In the genomic region with DNA sequence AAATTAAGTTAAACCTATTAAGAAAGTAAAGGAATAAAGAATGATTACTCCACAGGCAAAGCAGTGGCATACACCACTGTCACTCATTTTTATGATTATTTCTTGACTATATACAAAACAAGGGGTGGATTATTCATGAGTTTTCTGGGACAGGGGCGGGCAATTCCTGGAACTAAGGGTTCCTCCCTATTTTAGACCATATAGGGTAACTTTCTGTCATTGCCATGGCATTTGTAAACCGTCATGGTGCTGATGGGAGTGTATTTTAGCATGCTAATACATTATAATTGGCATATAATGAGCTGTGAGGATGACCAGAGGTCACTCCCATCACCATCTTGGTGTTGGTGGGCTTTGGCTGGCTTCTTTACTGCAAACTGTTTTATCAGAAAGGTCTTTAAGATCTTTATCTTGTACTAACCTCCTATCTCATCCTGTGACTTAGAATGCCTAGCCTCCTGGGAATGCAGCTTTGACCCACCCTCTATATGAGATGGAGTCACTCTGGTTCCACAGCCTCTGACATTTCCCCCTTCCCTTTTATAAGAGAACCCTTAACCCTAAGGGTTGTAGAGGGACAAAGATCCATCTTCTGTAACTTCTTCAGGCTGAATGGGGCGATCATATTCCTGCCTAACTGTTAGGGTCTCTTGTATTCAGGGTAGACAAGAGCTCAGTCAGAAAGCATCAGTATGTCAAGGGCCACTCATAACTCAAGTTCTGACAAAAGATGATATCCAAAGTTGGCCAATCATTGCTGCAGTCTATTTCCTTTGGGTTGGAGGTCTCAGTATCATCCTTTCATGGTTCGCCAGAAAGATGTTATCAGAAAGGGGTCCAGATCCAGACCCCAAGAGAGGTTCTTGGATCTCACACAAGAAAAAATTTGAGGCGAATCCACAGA, we compare ENCODE assay signal across 1 cellular context.
TF ChIP-seq lines count a peak whose summit lies in the region.

No MANE protein-coding gene starts in this region.

TF ChIP-seq in K562, 482 proteins besides CTCF, POLR2A, EP300 and RAD21 (continued from another document and continues in another):
- TF ChIP-seq FOXM1 (IDR thresholded peaks at IDR 0.05; ENCODE audit: low read depth): no peak
- no peak for TF ChIP-seq FOXM1 (CRISPR knock-in tag; IDR thresholded peaks at IDR 0.05; ENCODE audit: low read depth)
- TF ChIP-seq, protein P1, sequence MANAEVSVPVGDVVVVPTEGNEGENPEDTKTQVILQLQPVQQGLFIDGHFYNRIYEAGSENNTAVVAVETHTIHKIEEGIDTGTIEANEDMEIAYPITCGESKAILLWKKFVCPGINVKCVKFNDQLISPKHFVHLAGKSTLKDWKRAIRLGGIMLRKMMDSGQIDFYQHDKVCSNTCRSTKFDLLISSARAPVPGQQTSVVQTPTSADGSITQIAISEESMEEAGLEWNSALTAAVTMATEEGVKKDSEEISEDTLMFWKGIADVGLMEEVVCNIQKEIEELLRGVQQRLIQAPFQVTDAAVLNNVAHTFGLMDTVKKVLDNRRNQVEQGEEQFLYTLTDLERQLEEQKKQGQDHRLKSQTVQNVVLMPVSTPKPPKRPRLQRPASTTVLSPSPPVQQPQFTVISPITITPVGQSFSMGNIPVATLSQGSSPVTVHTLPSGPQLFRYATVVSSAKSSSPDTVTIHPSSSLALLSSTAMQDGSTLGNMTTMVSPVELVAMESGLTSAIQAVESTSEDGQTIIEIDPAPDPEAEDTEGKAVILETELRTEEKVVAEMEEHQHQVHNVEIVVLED (CRISPR knock-in tag; IDR thresholded peaks at IDR 0.05): peak; percentile 78
- peak; percentile 96; the same call in 1 of the 2 replicates for TF ChIP-seq HOMEZ (CRISPR knock-in tag; IDR thresholded peaks at IDR 0.05)
- TF ChIP-seq ZNF76 (CRISPR knock-in tag; IDR thresholded peaks at IDR 0.05; ENCODE audit: borderline replicate concordance): peak; percentile 99
- TF ChIP-seq CREBBP (IDR thresholded peaks at IDR 0.05; ENCODE audit: low read depth, low read length): no peak
- TF ChIP-seq, protein P2, sequence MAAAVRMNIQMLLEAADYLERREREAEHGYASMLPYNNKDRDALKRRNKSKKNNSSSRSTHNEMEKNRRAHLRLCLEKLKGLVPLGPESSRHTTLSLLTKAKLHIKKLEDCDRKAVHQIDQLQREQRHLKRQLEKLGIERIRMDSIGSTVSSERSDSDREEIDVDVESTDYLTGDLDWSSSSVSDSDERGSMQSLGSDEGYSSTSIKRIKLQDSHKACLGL (CRISPR knock-in tag; IDR thresholded peaks at IDR 0.05; ENCODE audit: borderline replicate concordance, poor library complexity, severe bottlenecking): peak; percentile 63
- no peak for TF ChIP-seq SRSF7 (optimal IDR thresholded peaks at IDR 0.05; ENCODE audit: low read depth, low read length)
- peak; percentile 93 for TF ChIP-seq HDAC8 (tag; IDR thresholded peaks at IDR 0.05)
- no peak for TF ChIP-seq CEBPG (CRISPR knock-in tag; IDR thresholded peaks at IDR 0.05)
- TF ChIP-seq CEBPG (tag; conservative IDR thresholded peaks at IDR 0.05 in 1 of 2, IDR thresholded peaks at IDR 0.05 in 1 of 2): no peak
- TF ChIP-seq RHOXF2B (CRISPR knock-in tag; conservative IDR thresholded peaks at IDR 0.05): peak; percentile 95
- TF ChIP-seq TRIM24 (IDR thresholded peaks at IDR 0.05): no peak
- TF ChIP-seq, protein P3, sequence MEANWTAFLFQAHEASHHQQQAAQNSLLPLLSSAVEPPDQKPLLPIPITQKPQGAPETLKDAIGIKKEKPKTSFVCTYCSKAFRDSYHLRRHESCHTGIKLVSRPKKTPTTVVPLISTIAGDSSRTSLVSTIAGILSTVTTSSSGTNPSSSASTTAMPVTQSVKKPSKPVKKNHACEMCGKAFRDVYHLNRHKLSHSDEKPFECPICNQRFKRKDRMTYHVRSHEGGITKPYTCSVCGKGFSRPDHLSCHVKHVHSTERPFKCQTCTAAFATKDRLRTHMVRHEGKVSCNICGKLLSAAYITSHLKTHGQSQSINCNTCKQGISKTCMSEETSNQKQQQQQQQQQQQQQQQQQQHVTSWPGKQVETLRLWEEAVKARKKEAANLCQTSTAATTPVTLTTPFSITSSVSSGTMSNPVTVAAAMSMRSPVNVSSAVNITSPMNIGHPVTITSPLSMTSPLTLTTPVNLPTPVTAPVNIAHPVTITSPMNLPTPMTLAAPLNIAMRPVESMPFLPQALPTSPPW (CRISPR knock-in tag; IDR thresholded peaks at IDR 0.05): peak; percentile 57
- peak in 1 of 2 experiments; percentile 81; a peak in 2 of 4 replicates for TF ChIP-seq MAZ (CRISPR knock-in tag; conservative IDR thresholded peaks at IDR 0.05 in 1 of 2, IDR thresholded peaks at IDR 0.05 in 1 of 2)
- TF ChIP-seq, protein P4, sequence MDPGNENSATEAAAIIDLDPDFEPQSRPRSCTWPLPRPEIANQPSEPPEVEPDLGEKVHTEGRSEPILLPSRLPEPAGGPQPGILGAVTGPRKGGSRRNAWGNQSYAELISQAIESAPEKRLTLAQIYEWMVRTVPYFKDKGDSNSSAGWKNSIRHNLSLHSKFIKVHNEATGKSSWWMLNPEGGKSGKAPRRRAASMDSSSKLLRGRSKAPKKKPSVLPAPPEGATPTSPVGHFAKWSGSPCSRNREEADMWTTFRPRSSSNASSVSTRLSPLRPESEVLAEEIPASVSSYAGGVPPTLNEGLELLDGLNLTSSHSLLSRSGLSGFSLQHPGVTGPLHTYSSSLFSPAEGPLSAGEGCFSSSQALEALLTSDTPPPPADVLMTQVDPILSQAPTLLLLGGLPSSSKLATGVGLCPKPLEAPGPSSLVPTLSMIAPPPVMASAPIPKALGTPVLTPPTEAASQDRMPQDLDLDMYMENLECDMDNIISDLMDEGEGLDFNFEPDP (CRISPR knock-in tag; IDR thresholded peaks at IDR 0.05): peak; percentile 83; the same call in 1 of the 2 replicates
- TF ChIP-seq IFI16 (CRISPR knock-in tag; IDR thresholded peaks at IDR 0.05): peak; percentile 90
- peak; percentile 98 for TF ChIP-seq ZNF395 (CRISPR knock-in tag; IDR thresholded peaks at IDR 0.05)
- peak; percentile 80; the same call in 1 of the 2 replicates for TF ChIP-seq KLF10 (CRISPR knock-in tag; IDR thresholded peaks at IDR 0.05)
- no peak for TF ChIP-seq BCOR (IDR thresholded peaks at IDR 0.05)
- TF ChIP-seq POLR3A (IDR thresholded peaks at IDR 0.05; ENCODE audit: borderline replicate concordance, extremely low read depth, insufficient read depth, insufficient read length): no peak
- no peak for TF ChIP-seq BDP1 (IDR thresholded peaks at IDR 0.05; ENCODE audit: insufficient read depth, insufficient read length)
- peak; percentile 82; the same call in 1 of the 2 replicates for TF ChIP-seq REST (CRISPR knock-in tag; IDR thresholded peaks at IDR 0.05; ENCODE audit: low read depth)
- peak in 1 of 2 experiments; percentile 22; a peak in 1 of 4 replicates for TF ChIP-seq FOXA3 (CRISPR knock-in tag; conservative IDR thresholded peaks at IDR 0.05 in 1 of 2, IDR thresholded peaks at IDR 0.05 in 1 of 2)
- TF ChIP-seq CAMTA2 (CRISPR knock-in tag; conservative IDR thresholded peaks at IDR 0.05): peak; percentile 80; the same call in 1 of the 2 replicates
- TF ChIP-seq ZBTB1 (CRISPR knock-in tag; IDR thresholded peaks at IDR 0.05; ENCODE audit: borderline replicate concordance, low read depth): no peak
- TF ChIP-seq PML (IDR thresholded peaks at IDR 0.05; ENCODE audit: low read length): no peak
- no peak for TF ChIP-seq HNRNPLL (IDR thresholded peaks at IDR 0.05; ENCODE audit: low read depth, low read length, poor library complexity, severe bottlenecking)
- 0 out of 2 replicates have a peak, but pooled peaks have one; percentile 65 for TF ChIP-seq ZNF57 (CRISPR knock-in tag; IDR thresholded peaks at IDR 0.05)
- TF ChIP-seq TBL1XR1 (IDR thresholded peaks at IDR 0.05; ENCODE audit: low read length in 2 of 2): peak in 1 of 2 experiments; percentile 56; a peak in 1 of 4 replicates
- 0 out of 2 replicates have a peak, but pooled peaks have one; percentile 19 for TF ChIP-seq EGR1 (conservative IDR thresholded peaks at IDR 0.05)
- peak; percentile 97 for TF ChIP-seq ERF (CRISPR knock-in tag; IDR thresholded peaks at IDR 0.05)
- no peak for TF ChIP-seq ATF1 (CRISPR knock-in tag; IDR thresholded peaks at IDR 0.05)
- TF ChIP-seq ATF1 (tag; IDR thresholded peaks at IDR 0.05): peak; percentile 73
- TF ChIP-seq, protein P5, sequence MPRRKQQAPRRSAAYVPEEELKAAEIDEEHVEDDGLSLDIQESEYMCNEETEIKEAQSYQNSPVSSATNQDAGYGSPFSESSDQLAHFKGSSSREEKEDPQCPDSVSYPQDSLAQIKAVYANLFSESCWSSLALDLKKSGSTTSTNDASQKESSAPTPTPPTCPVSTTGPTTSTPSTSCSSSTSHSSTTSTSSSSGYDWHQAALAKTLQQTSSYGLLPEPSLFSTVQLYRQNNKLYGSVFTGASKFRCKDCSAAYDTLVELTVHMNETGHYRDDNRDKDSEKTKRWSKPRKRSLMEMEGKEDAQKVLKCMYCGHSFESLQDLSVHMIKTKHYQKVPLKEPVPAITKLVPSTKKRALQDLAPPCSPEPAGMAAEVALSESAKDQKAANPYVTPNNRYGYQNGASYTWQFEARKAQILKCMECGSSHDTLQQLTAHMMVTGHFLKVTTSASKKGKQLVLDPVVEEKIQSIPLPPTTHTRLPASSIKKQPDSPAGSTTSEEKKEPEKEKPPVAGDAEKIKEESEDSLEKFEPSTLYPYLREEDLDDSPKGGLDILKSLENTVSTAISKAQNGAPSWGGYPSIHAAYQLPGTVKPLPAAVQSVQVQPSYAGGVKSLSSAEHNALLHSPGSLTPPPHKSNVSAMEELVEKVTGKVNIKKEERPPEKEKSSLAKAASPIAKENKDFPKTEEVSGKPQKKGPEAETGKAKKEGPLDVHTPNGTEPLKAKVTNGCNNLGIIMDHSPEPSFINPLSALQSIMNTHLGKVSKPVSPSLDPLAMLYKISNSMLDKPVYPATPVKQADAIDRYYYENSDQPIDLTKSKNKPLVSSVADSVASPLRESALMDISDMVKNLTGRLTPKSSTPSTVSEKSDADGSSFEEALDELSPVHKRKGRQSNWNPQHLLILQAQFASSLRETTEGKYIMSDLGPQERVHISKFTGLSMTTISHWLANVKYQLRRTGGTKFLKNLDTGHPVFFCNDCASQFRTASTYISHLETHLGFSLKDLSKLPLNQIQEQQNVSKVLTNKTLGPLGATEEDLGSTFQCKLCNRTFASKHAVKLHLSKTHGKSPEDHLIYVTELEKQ (CRISPR knock-in tag; IDR thresholded peaks at IDR 0.05): peak; percentile 96
- no peak for TF ChIP-seq SIX5 (IDR thresholded peaks at IDR 0.05; ENCODE audit: borderline replicate concordance in 1 of 2, insufficient read depth in 1 of 2, low read depth in 1 of 2, low read length in 2 of 2)
- 0 out of 2 replicates have a peak, but pooled peaks have one; percentile 63 for TF ChIP-seq ZNF551 (CRISPR knock-in tag; IDR thresholded peaks at IDR 0.05)
- TF ChIP-seq, protein P6, sequence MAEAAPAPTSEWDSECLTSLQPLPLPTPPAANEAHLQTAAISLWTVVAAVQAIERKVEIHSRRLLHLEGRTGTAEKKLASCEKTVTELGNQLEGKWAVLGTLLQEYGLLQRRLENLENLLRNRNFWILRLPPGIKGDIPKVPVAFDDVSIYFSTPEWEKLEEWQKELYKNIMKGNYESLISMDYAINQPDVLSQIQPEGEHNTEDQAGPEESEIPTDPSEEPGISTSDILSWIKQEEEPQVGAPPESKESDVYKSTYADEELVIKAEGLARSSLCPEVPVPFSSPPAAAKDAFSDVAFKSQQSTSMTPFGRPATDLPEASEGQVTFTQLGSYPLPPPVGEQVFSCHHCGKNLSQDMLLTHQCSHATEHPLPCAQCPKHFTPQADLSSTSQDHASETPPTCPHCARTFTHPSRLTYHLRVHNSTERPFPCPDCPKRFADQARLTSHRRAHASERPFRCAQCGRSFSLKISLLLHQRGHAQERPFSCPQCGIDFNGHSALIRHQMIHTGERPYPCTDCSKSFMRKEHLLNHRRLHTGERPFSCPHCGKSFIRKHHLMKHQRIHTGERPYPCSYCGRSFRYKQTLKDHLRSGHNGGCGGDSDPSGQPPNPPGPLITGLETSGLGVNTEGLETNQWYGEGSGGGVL (CRISPR knock-in tag; IDR thresholded peaks at IDR 0.05): peak; percentile 73
- peak; percentile 41 for TF ChIP-seq NCOR1 (IDR thresholded peaks at IDR 0.05)
- no peak for TF ChIP-seq ARNT (IDR thresholded peaks at IDR 0.05)
- no peak for TF ChIP-seq ELF1 (tag; IDR thresholded peaks at IDR 0.05)
- 0 out of 2 replicates have a peak, but pooled peaks have one; percentile 29 for TF ChIP-seq HMG20B (CRISPR knock-in tag; IDR thresholded peaks at IDR 0.05)
